ENCODE assay signal across 8 cellular contexts in the genomic region with DNA sequence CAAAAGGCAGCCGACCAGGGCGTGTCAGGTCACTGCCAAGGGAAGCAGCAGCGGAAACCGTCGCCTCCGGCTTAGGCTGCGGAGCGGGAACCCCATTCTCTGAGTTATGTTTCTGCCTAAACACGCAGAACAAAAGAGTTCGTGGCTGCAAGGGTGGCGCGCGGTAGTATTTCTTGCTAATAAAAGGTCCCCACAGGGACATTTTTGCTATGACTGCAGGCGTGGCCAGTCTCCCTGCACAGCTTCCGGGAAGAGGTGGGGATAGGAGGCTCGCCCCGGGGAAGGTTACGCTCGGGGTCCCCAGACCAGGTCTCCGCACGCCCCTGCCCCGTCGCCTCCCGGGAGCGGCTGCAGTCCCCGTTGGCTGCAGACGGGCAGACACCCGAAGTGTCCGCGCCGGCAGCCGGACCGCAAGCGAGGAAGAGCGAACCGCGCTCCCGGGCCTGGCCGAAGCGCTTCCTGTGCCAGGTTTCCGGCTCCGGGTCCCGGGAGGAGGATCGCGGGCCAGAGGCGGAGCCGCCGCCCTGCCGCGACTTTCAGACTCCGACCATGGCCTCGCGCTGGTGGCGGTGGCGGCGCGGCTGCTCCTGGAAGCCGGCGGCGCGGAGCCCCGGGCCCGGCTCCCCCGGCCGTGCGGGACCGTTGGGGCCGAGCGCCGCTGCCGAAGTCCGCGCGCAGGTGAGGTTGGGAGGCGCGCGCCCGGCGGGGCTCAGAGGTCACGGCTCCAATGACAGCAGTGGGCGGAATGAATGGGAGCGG. TPM values are rescaled to one million over a fixed set of nuclear protein-coding genes. Genes with fewer than 3 reads are reported as not detected.
DNase-seq lines count a peak whose midpoint lies in the region; TF ChIP-seq lines count a peak whose summit lies in the region.

A gene with protein sequence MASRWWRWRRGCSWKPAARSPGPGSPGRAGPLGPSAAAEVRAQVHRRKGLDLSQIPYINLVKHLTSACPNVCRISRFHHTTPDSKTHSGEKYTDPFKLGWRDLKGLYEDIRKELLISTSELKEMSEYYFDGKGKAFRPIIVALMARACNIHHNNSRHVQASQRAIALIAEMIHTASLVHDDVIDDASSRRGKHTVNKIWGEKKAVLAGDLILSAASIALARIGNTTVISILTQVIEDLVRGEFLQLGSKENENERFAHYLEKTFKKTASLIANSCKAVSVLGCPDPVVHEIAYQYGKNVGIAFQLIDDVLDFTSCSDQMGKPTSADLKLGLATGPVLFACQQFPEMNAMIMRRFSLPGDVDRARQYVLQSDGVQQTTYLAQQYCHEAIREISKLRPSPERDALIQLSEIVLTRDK (plus strand): TSS at position 539 of the 759 bp plus-strand sequence. CDS start 11 bp downstream, at position 550.

- peak; percentile 91 for DNase-seq in GM10248 (ENCODE audit: extremely low spot score)
- peak; percentile 63 for DNase-seq in H9
- peak; percentile 71 for DNase-seq in MM.1S
- peak; percentile 33 for DNase-seq in amniotic stem cell (lab: John Stamatoyannopoulos, UW)
- DNase-seq in right atrium auricular region (ENCODE audit: low spot score) = peak; percentile 81
- no peak for DNase-seq in NCI-H1048 (lab: John Stamatoyannopoulos, UW)

- no peaks in the 10 kb centered on the region for H3K9me2 ChIP-seq in MM.1S (replicated peaks; ENCODE audit: insufficient read depth, low read length)

- no CpG with 5 or more reads among the region's 82 CpGs for WGBS in H9 (ENCODE audit: extremely low coverage, insufficient read length, low lambda C conversion rate)

- no peaks in the 10 kb centered on the region for H4K20me1 ChIP-seq in H9 (ENCODE audit: control insufficient read depth, insufficient read depth, insufficient read length)
- no peaks in the 10 kb centered on the region for H4K20me1 ChIP-seq in MM.1S (ENCODE audit: insufficient read depth, low read length)

- no peak within 1 kb of the TSS for H3K27ac ChIP-seq in H9 (ENCODE audit: insufficient read length, low read depth, low read length)
- peak within 1 kb of the TSS; percentile 81 for H3K27ac ChIP-seq in MM.1S (ENCODE audit: low read length)
- H3K27ac ChIP-seq in right atrium auricular region = peak within 1 kb of the TSS; percentile 84 to 88
- H3K27ac ChIP-seq in rectal smooth muscle tissue (ENCODE audit: low read depth, low read length) = peak within 1 kb of the TSS; percentile 89

- H3K9me3 ChIP-seq in H9 (ENCODE audit: control insufficient read depth, low read depth, low read length) (no peaks in the 10 kb centered on the region), MM.1S (replicated peaks; ENCODE audit: insufficient read depth, low read length) (no peaks in the 10 kb centered on the region), right atrium auricular region (no peaks in the 10 kb centered on the region)

- H3K4me1 Mint-ChIP-seq in H9 = peaks cover 7 to 15% of the 10 kb centered on the region in 2 experiments; a peak in 3 of 4 replicates
- H3K4me1 Mint-ChIP-seq in T-helper 1 cell treated with Interleukin-12 subunit alpha and Interleukin-12 subunit beta and Interleukin-4 antibody, amounts not matched to agents 30 μg/mL and 1 μg/mL, for 36 hours (ENCODE audit: low read depth) = peaks cover 26% of the 10 kb centered on the region

- H2BK20ac ChIP-seq in H9 (ENCODE audit: low read depth, low read length, poor library complexity, severe bottlenecking) = no peak within 1 kb of the TSS

- H3K4me3 Mint-ChIP-seq in H9 = peak within 1 kb of the TSS; percentile 94 to 97
- peak within 1 kb of the TSS; percentile 97 for H3K4me3 Mint-ChIP-seq in T-helper 1 cell treated with Interleukin-12 subunit alpha and Interleukin-12 subunit beta and Interleukin-4 antibody, amounts not matched to agents 30 μg/mL and 1 μg/mL, for 36 hours

- H2AFZ ChIP-seq in H9 (ENCODE audit: low read length) = peak within 1 kb of the TSS; percentile 32
- peak within 1 kb of the TSS; percentile 94 for H2AFZ ChIP-seq in MM.1S (ENCODE audit: low read length)

- H3K56ac ChIP-seq in H9 (ENCODE audit: insufficient read length, low read depth, low read length) = no peak within 1 kb of the TSS

- H3K9ac ChIP-seq in H9 (ENCODE audit: extremely low read depth, insufficient read length, low read length) (peak within 1 kb of the TSS; percentile 69), MM.1S (ENCODE audit: low read length) (peak within 1 kb of the TSS; percentile 93), rectal smooth muscle tissue (ENCODE audit: low read length) (peak within 1 kb of the TSS; percentile 74)

- H3K27me3 ChIP-seq in H9 (ENCODE audit: insufficient read depth, low read length) (no peaks in the 10 kb centered on the region), MM.1S (replicated peaks; ENCODE audit: insufficient read depth, low read length) (no peaks in the 10 kb centered on the region), right atrium auricular region (no peaks in the 10 kb centered on the region), rectal smooth muscle tissue (ENCODE audit: control insufficient read depth, insufficient read depth, low read length) (no peaks in the 10 kb centered on the region)

- CTCF ChIA-PET in GM10248 (lab: Yijun Ruan, JAX) = interaction anchor here (1.4 to 2.7 kb wide), 6 partner anchors 12 to 185 kb away, joined by 3 to 11 read pairs (median 4); a partner anchor contains a TSS

- peaks cover 5% of the 10 kb centered on the region for H3K79me1 ChIP-seq in H9 (ENCODE audit: insufficient read depth, low read depth, low read length, poor library complexity, severe bottlenecking)

- H3K14ac ChIP-seq in H9 (ENCODE audit: insufficient read depth, low read length) = peak within 1 kb of the TSS; percentile 32; the same call in 1 of the 2 replicates

- POLR2A ChIA-PET in GM10248 (lab: Yijun Ruan, JAX) = no interaction called here

- peaks cover 6% of the 10 kb centered on the region for H3K23me2 ChIP-seq in H9 (ENCODE audit: insufficient read length, low read depth, low read length, poor library complexity, severe bottlenecking)

- H2BK120ac ChIP-seq in H9 (ENCODE audit: low read depth, low read length, poor library complexity, severe bottlenecking) = no peak within 1 kb of the TSS

- H3K27me3 Mint-ChIP-seq in H9 (ENCODE audit: low read depth) = no peaks in the 10 kb centered on the region
- no peaks in the 10 kb centered on the region for H3K27me3 Mint-ChIP-seq in T-helper 1 cell treated with Interleukin-12 subunit alpha and Interleukin-12 subunit beta and Interleukin-4 antibody, amounts not matched to agents 30 μg/mL and 1 μg/mL, for 36 hours (ENCODE audit: low read depth)

- no peak within 1 kb of the TSS for H3K18ac ChIP-seq in H9 (ENCODE audit: insufficient read length, low read depth, low read length)

- no peak within 1 kb of the TSS for H4K8ac ChIP-seq in H9 (replicated peaks; ENCODE audit: insufficient read length, low read depth, low read length)

- H3T11ph ChIP-seq in H9 (ENCODE audit: low read length) = no peak within 1 kb of the TSS

- peaks cover 22 to 25% (median 24%) of the 10 kb centered on the region in 3 experiments for H3K36me3 Mint-ChIP-seq in H9 (ENCODE audit: insufficient read depth in 1 of 3, low read depth in 3 of 3)
- peaks cover 13% of the 10 kb centered on the region for H3K36me3 Mint-ChIP-seq in T-helper 1 cell treated with Interleukin-12 subunit alpha and Interleukin-12 subunit beta and Interleukin-4 antibody, amounts not matched to agents 30 μg/mL and 1 μg/mL, for 36 hours (ENCODE audit: low read depth)

- no peak within 1 kb of the TSS for H3K23ac ChIP-seq in H9 (ENCODE audit: insufficient read length, low read depth, low read length)

- no peak within 1 kb of the TSS for H3K4ac ChIP-seq in H9 (ENCODE audit: low read depth, low read length)

- H2BK5ac ChIP-seq in H9 (ENCODE audit: insufficient read length, low read length) = no peak within 1 kb of the TSS

- no peak within 1 kb of the TSS for H4K5ac ChIP-seq in H9 (ENCODE audit: insufficient read length, low read depth, low read length)

- peak within 1 kb of the TSS; percentile 86 for H3K4me3 ChIP-seq in MM.1S (ENCODE audit: low read length)
- peak within 1 kb of the TSS; percentile 75 to 87 for H3K4me3 ChIP-seq in right atrium auricular region
- H3K4me3 ChIP-seq in rectal smooth muscle tissue (ENCODE audit: low read length) = peak within 1 kb of the TSS; percentile 95

- H2AK5ac ChIP-seq in H9 (ENCODE audit: insufficient read length, low read length) = no peak within 1 kb of the TSS

- no peaks in the 10 kb centered on the region for H3F3A ChIP-seq in MM.1S (ENCODE audit: insufficient read depth, low read length)

- TF ChIP-seq CTCF in GM10248 (IDR thresholded peaks at IDR 0.05; ENCODE audit: control extremely low read depth, extremely low read depth, low read depth, missing control alignments) = no peak
- no peak for TF ChIP-seq CTCF in H9 (conservative IDR thresholded peaks at IDR 0.05)
- no peak for TF ChIP-seq CTCF in MM.1S (IDR thresholded peaks at IDR 0.05; ENCODE audit: low read length)
- TF ChIP-seq CTCF in right atrium auricular region (IDR thresholded peaks at IDR 0.05) = peak in 1 of 2 donors; percentile 9

- H3K4me1 ChIP-seq in H9 (ENCODE audit: insufficient read depth, low read length) (no peaks in the 10 kb centered on the region), MM.1S (ENCODE audit: low read length) (peaks cover 5% of the 10 kb centered on the region; the same call in 1 of the 2 replicates), right atrium auricular region (peaks cover 0 to 14% of the 10 kb centered on the region in 2 donors), rectal smooth muscle tissue (ENCODE audit: control insufficient read depth, insufficient read depth, low read length) (peaks cover 4% of the 10 kb centered on the region)

- H3K79me2 ChIP-seq in H9 (ENCODE audit: insufficient read depth, low read length) (peaks cover 23% of the 10 kb centered on the region; the same call in 1 of the 2 replicates), MM.1S (ENCODE audit: low read length) (peaks cover 47% of the 10 kb centered on the region)

- no peak within 1 kb of the TSS for H2BK12ac ChIP-seq in H9 (ENCODE audit: insufficient read length, low read depth, low read length)

- H3K4me2 ChIP-seq in H9 (ENCODE audit: insufficient read depth, insufficient read length, low read length) (peak within 1 kb of the TSS; percentile 93), MM.1S (ENCODE audit: low read depth, low read length) (peak within 1 kb of the TSS; percentile 99)

- peak within 1 kb of the TSS; percentile 35 to 97 (median 92); a peak in 6 of 7 replicates for H3K27ac Mint-ChIP-seq in H9
- H3K27ac Mint-ChIP-seq in T-helper 1 cell treated with Interleukin-12 subunit alpha and Interleukin-12 subunit beta and Interleukin-4 antibody, amounts not matched to agents 30 μg/mL and 1 μg/mL, for 36 hours = peak within 1 kb of the TSS; percentile 93

- H3K36me3 ChIP-seq in MM.1S (replicated peaks; ENCODE audit: insufficient read depth, low read length) (no peaks in the 10 kb centered on the region), right atrium auricular region (no peaks in the 10 kb centered on the region), rectal smooth muscle tissue (ENCODE audit: control insufficient read depth, insufficient read depth, low read length) (no peaks in the 10 kb centered on the region)

- peaks cover 0 to 7% of the 10 kb centered on the region in 2 experiments; a peak in 3 of 5 replicates for H3K9me3 Mint-ChIP-seq in H9
- no peaks in the 10 kb centered on the region for H3K9me3 Mint-ChIP-seq in T-helper 1 cell treated with Interleukin-12 subunit alpha and Interleukin-12 subunit beta and Interleukin-4 antibody, amounts not matched to agents 30 μg/mL and 1 μg/mL, for 36 hours

- no peak within 1 kb of the TSS for H4K91ac ChIP-seq in H9 (ENCODE audit: insufficient read length, low read depth, low read length)

- H2BK15ac ChIP-seq in H9 (ENCODE audit: low read depth, low read length) = no peak within 1 kb of the TSS

RNA-seq across cellular contexts. Expression of the gene that starts here (rescaled TPM):
- total RNA-seq in H9 (2021) = 18.4 and 19.7 TPM in 2 replicates
- 1 to 10 TPM; 2.8 to 4.7 TPM for total RNA-seq in right atrium auricular region
